In genomic region chr9:69131682-69132081, GRCh38 we compare ENCODE assay signal across 1 cellular context.
TF ChIP-seq lines count a peak whose summit lies in the region.

No MANE protein-coding gene starts in this region.

TF ChIP-seq in HepG2, 621 proteins besides CTCF, POLR2A, EP300 and RAD21 (continued from another document and continues in another):
- TF ChIP-seq ZBTB49 (CRISPR knock-in tag; IDR thresholded peaks at IDR 0.05; ENCODE audit: borderline replicate concordance): no peak
- no peak for TF ChIP-seq AKNA (CRISPR knock-in tag; IDR thresholded peaks at IDR 0.05; ENCODE audit: borderline replicate concordance)
- TF ChIP-seq ARID3A (IDR thresholded peaks at IDR 0.05; ENCODE audit: low read depth, low read length): peak; percentile 63; the same call in 1 of the 2 replicates
- TF ChIP-seq PAXIP1 (CRISPR knock-in tag; conservative IDR thresholded peaks at IDR 0.05): peak; percentile 70
- TF ChIP-seq MEIS2 (CRISPR knock-in tag; IDR thresholded peaks at IDR 0.05): no peak
- TF ChIP-seq STAG1 (CRISPR knock-in tag; IDR thresholded peaks at IDR 0.05): no peak; the same call in 1 of the 2 replicates
- TF ChIP-seq ZNF552 (CRISPR knock-in tag; IDR thresholded peaks at IDR 0.05; ENCODE audit: borderline replicate concordance): no peak
- no peak for TF ChIP-seq IKZF4 (CRISPR knock-in tag; IDR thresholded peaks at IDR 0.05; ENCODE audit: borderline replicate concordance, low read depth, not compliant biosample characterization)
- peak; percentile 66 for TF ChIP-seq FOSL2 (CRISPR knock-in tag; IDR thresholded peaks at IDR 0.05)
- TF ChIP-seq NFRKB (IDR thresholded peaks at IDR 0.05): no peak
- no peak for TF ChIP-seq TBP (CRISPR knock-in tag; IDR thresholded peaks at IDR 0.05)
- TF ChIP-seq BORCS8-MEF2B (CRISPR knock-in tag; IDR thresholded peaks at IDR 0.05): no peak
- TF ChIP-seq ZNF678 (CRISPR knock-in tag; IDR thresholded peaks at IDR 0.05): no peak
- 0 out of 2 replicates have a peak, but pooled peaks have one; percentile 33 for TF ChIP-seq ATF2 (CRISPR knock-in tag; IDR thresholded peaks at IDR 0.05)
- TF ChIP-seq U2AF1 (optimal IDR thresholded peaks at IDR 0.05; ENCODE audit: low read depth, low read length): no peak
- no peak for TF ChIP-seq MBNL3 (CRISPR knock-in tag; conservative IDR thresholded peaks at IDR 0.05)
- no peak for TF ChIP-seq KIAA2018 (CRISPR knock-in tag; IDR thresholded peaks at IDR 0.05; ENCODE audit: borderline replicate concordance)
- TF ChIP-seq ZNF280D (CRISPR knock-in tag; IDR thresholded peaks at IDR 0.05): no peak
- TF ChIP-seq ZFYVE20 (CRISPR knock-in tag; IDR thresholded peaks at IDR 0.05; ENCODE audit: borderline replicate concordance, low read depth): no peak
- TF ChIP-seq PBX3 (CRISPR knock-in tag; IDR thresholded peaks at IDR 0.05; ENCODE audit: borderline replicate concordance): no peak
- TF ChIP-seq ZNF274 (CRISPR knock-in tag; IDR thresholded peaks at IDR 0.05): no peak
- TF ChIP-seq ZSCAN29 (CRISPR knock-in tag; conservative IDR thresholded peaks at IDR 0.05): no peak
